In genomic region chrX:10062980-10063379, GRCh38 we compare ENCODE assay signal across 21 cellular contexts.
DNase-seq lines count a peak whose midpoint lies in the region; ATAC-seq and TF ChIP-seq lines count a peak whose summit lies in the region.
"Had no signal": no experiment of that assay in that cellular context is flagged by ENCODE, and none has a peak within 500 bp of the region (broad histone marks: within the 10 kb centered on the region; RNA-seq: fewer than 3 reads in every experiment).

No MANE protein-coding gene starts in this region.

- H3K4me1 ChIP-seq in foreskin keratinocyte (peaks cover 5% of the 10 kb centered on the region), trophoblast cell (ENCODE audit: control insufficient read depth in 1 of 2, insufficient read depth in 2 of 2, low read length in 2 of 2) (peaks cover 2 to 9% of the 10 kb centered on the region in 2 experiments), upper lobe of left lung (no peaks in the 10 kb centered on the region)
- H3K4me1 ChIP-seq: SJSA1 had no signal

- H3K18ac ChIP-seq in trophoblast cell (ENCODE audit: low read length), result no peak overlapping the region

- peak overlapping the region; percentile 59 for H3K27ac ChIP-seq in VCaP
- no peak overlapping the region for H3K27ac ChIP-seq in foreskin keratinocyte
- H3K27ac ChIP-seq in trophoblast cell (ENCODE audit: low read depth, low read length), result peak overlapping the region; percentile 38
- no peak overlapping the region for H3K27ac ChIP-seq in upper lobe of left lung
- H3K27ac ChIP-seq: BLaER1 treated with 17β-estradiol and CSF1 and Interleukin-3, amounts not matched to agents 10 nM and 100 nM; GM23248; SJSA1 had no signal

- TF ChIP-seq POLR2A in upper lobe of left lung (IDR thresholded peaks at IDR 0.05), result no peak

- H4K8ac ChIP-seq in trophoblast cell (ENCODE audit: low read depth, low read length), result no peak overlapping the region

- H2AK5ac ChIP-seq in trophoblast cell (ENCODE audit: low read length), result no peak overlapping the region

- WGBS in trophoblast cell (ENCODE audit: extremely low coverage, insufficient coverage, insufficient read length), result no CpG with 5 or more reads among the region's 2 CpGs
- WGBS in upper lobe of left lung, 2 donors, result 55 to 66% methylated on average over 2 of the region's 2 CpGs

- peaks cover 3% of the 10 kb centered on the region for H3K79me2 ChIP-seq in trophoblast cell (ENCODE audit: control insufficient read depth, insufficient read depth, low read length, poor library complexity)

- no peak overlapping the region for H3K14ac ChIP-seq in trophoblast cell (ENCODE audit: low read length)

- ATAC-seq in foreskin keratinocyte (peak; percentile 69), HG03159 (IDR thresholded peaks at IDR 0.05; ENCODE audit: unreplicated experiment) (no peak), upper lobe of left lung (ENCODE audit: low FRiP score in 2 of 2) (no peak)

- H3K4me2 ChIP-seq in trophoblast cell (ENCODE audit: low read length), result peak overlapping the region; percentile 45

- H3K9me3 ChIP-seq in trophoblast cell (ENCODE audit: insufficient read depth, low read depth, low read length), result no peaks in the 10 kb centered on the region
- no peaks in the 10 kb centered on the region for H3K9me3 ChIP-seq in upper lobe of left lung
- H3K9me3 ChIP-seq: BLaER1 treated with 17β-estradiol and CSF1 and Interleukin-3, amounts not matched to agents 10 nM and 100 nM; MG63; SJSA1 had no signal

- no peak overlapping the region for H2BK5ac ChIP-seq in trophoblast cell (ENCODE audit: low read depth, low read length, poor library complexity)

- TF ChIP-seq EP300 in upper lobe of left lung (IDR thresholded peaks at IDR 0.05), result no peak

- no peak for DNase-seq in LNCaP clone FGC (ENCODE audit: low read depth)
- DNase-seq in foreskin keratinocyte, result peak in 1 of 2 donors; percentile 57
- DNase-seq in trophoblast cell, result peak in 1 of 2 donors; percentile 73
- DNase-seq in NCI-H1417 treated with DMSO at 0.1 percent for 48 hours (lab: John Stamatoyannopoulos, UW), result no peak
- no peak for DNase-seq in upper lobe of left lung
- no peak for DNase-seq in HEK293T (ENCODE audit: extremely low spot score)
- DNase-seq: AML-193; CD4-positive, alpha-beta T cell; GM23248; H7; HFFc6; KBM-7; MG63; NCI-H1105 treated with DMSO at 0.1 percent for 48 hours; NCI-H1694 treated with DMSO at 0.1 percent for 48 hours; NCI-H2081; NCI-H2227 treated with DMSO at 0.1 percent for 48 hours had no signal

- H3K9ac ChIP-seq in trophoblast cell (ENCODE audit: low read length), result no peak overlapping the region
- H3K9ac ChIP-seq: BLaER1 treated with 17β-estradiol and CSF1 and Interleukin-3, amounts not matched to agents 10 nM and 100 nM; GM23248 had no signal

- H3K4me3 ChIP-seq in LNCaP clone FGC (ENCODE audit: low read depth, low read length) (peak overlapping the region; percentile 30), trophoblast cell (ENCODE audit: low read depth, low read length) (no peak overlapping the region), upper lobe of left lung (no peak overlapping the region)
- H3K4me3 ChIP-seq: BLaER1 treated with 17β-estradiol and CSF1 and Interleukin-3, amounts not matched to agents 10 nM and 100 nM; GM23248; MG63; SJSA1 had no signal

- H3K27me3 ChIP-seq in foreskin keratinocyte, result no peaks in the 10 kb centered on the region
- H3K27me3 ChIP-seq in trophoblast cell (ENCODE audit: insufficient read depth, low read length), result no peaks in the 10 kb centered on the region
- H3K27me3 ChIP-seq in upper lobe of left lung, result no peaks in the 10 kb centered on the region
- H3K27me3 ChIP-seq: BLaER1 treated with 17β-estradiol and CSF1 and Interleukin-3, amounts not matched to agents 10 nM and 100 nM; MG63; SJSA1 had no signal

- H3K4ac ChIP-seq in trophoblast cell (ENCODE audit: low read depth, low read length), result no peak overlapping the region

- no peak for TF ChIP-seq CTCF in LNCaP clone FGC (IDR thresholded peaks at IDR 0.05; ENCODE audit: control insufficient read depth, extremely low read depth, insufficient read depth)
- TF ChIP-seq CTCF in VCaP (conservative IDR thresholded peaks at IDR 0.05), result no peak
- TF ChIP-seq CTCF in foreskin keratinocyte (conservative IDR thresholded peaks at IDR 0.05), result no peak
- no peak for TF ChIP-seq CTCF in upper lobe of left lung (IDR thresholded peaks at IDR 0.05)

- no peak overlapping the region for H2BK120ac ChIP-seq in trophoblast cell (ENCODE audit: insufficient read depth, low read length, poor library complexity)

- H4K91ac ChIP-seq in trophoblast cell (ENCODE audit: low read depth, low read length), result no peak overlapping the region

- H3K79me1 ChIP-seq in trophoblast cell (ENCODE audit: low read length), result peaks cover 2% of the 10 kb centered on the region

- POLR2A ChIA-PET in HEK293T (lab: Yijun Ruan, JAX), result no interaction called here

- no peak overlapping the region for H2BK12ac ChIP-seq in trophoblast cell (ENCODE audit: low read length)

- CTCF ChIA-PET in HEK293T (lab: Yijun Ruan, JAX), result interaction anchor here (0.6 kb wide), 1 partner anchor 23 kb away, joined by 4 read pairs; no protein-coding TSS in a partner anchor

- no peak overlapping the region for H2AFZ ChIP-seq in trophoblast cell (ENCODE audit: insufficient read depth, low read length, poor library complexity)
- H2AFZ ChIP-seq: GM23248 had no signal

- no peak overlapping the region for H4K12ac ChIP-seq in trophoblast cell (ENCODE audit: low read depth, low read length)

- H3K36me3 ChIP-seq in trophoblast cell (ENCODE audit: control insufficient read depth in 1 of 2, insufficient read depth in 2 of 2, low read length in 2 of 2) (peaks cover 14 to 21% of the 10 kb centered on the region in 2 experiments), upper lobe of left lung (peaks cover 0 to 18% (median 5%) of the 10 kb centered on the region in 4 donors)
- H3K36me3 ChIP-seq: MG63, SJSA1 had no signal

- no peak overlapping the region for H3K23ac ChIP-seq in trophoblast cell (ENCODE audit: low read length)

TF ChIP-seq in HEK293T, 16 proteins besides CTCF, POLR2A, EP300 and RAD21:
- TF ChIP-seq TARDBP (IDR thresholded peaks at IDR 0.05) (no peak), PKNOX1 (IDR thresholded peaks at IDR 0.05) (no peak), CTBP1 (IDR thresholded peaks at IDR 0.05; ENCODE audit: borderline replicate concordance) (no peak), BHLHE40 (IDR thresholded peaks at IDR 0.05; ENCODE audit: borderline replicate concordance) (no peak), SUZ12 (IDR thresholded peaks at IDR 0.05) (no peak), NFRKB (IDR thresholded peaks at IDR 0.05) (no peak), HDGF (IDR thresholded peaks at IDR 0.05; ENCODE audit: borderline replicate concordance) (no peak), SP1 (IDR thresholded peaks at IDR 0.05) (no peak), ZNF384 (IDR thresholded peaks at IDR 0.05) (no peak), FOXA1 (IDR thresholded peaks at IDR 0.05) (no peak)

Comparison
In these comparisons a context has a peak if more than half of its experiments do, and no peak if none do; other contexts are left out.
1. H3K27ac ChIP-seq: peak in VCaP (single experiment) and trophoblast cell (single experiment); none in foreskin keratinocyte (single experiment) and upper lobe of left lung (0 of 4).